ENCODE assay signal across 8 cellular contexts in the genomic region with DNA sequence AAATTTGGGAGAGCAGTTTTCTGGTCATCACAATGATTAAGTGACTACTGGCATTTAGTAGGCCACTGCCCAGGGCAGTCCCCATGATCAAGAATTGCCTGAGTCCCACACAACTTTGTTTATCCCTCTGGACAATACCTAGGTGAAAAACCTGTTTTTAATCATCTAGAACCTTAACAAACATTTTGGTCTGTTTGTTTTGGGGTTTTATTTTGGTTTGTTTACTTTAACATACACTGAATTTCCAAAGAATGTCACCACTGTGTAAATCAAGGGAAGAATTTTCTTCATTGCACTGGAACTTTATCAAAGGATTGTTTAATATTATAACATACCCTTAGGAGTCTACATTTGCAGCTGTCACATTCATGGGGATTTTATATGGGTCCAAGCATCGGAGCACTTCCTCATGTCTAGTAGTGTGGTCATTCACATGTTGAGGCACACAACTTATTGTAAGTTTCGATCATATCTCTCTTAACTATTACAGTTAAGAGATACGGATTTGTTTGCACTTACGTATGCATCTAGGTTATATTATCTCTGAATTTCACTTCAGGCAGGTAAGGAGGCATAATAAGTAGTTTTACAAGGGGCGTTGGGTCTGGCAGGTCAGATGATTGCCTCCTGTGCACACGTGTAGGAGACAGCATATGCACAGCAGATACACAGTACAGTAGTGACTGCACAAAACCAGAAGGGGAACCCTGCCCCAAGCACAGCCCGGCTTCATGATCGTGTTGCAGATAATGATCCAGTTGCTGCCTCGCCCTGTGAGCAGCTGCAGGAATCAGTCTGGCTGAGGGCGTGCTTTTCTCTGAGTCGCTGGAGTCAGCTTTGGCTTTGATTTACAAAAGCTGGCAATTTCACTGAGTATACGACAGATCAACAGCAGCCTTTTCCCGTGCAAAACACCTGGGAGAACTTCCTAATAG.
DNase-seq lines count a peak whose midpoint lies in the region; ATAC-seq and TF ChIP-seq lines count a peak whose summit lies in the region.

No MANE protein-coding gene starts in this region.

- ATAC-seq in left colon: peak; percentile 98
- no peak for ATAC-seq in GM21717 (IDR thresholded peaks at IDR 0.05; ENCODE audit: unreplicated experiment)

- intact Hi-C loops in left colon (cut with DNase I, micrococcal nuclease): no loop called here

- DNase-seq in DMS153 (lab: John Stamatoyannopoulos, UW) (peak; percentile 72), NCI-H2107 treated with DMSO at 0.1 percent for 48 hours (lab: John Stamatoyannopoulos, UW; ENCODE audit: unreplicated experiment) (peak; percentile 19), left colon (peak; percentile 53 to 59), GM20000 (ENCODE audit: low spot score) (no peak), mucosa of gallbladder (ENCODE audit: low spot score) (no peak), amniotic stem cell (lab: John Stamatoyannopoulos, UW) (no peak)
- peak; percentile 4 to 12 for DNase-seq in activated CD4-positive, alpha-beta T cell treated with anti-CD3 and anti-CD28 coated beads, Interleukin-2, amount 50 U/mL, for 4 hours

- no peak for TF ChIP-seq CTCF in GM20000 (IDR thresholded peaks at IDR 0.05; ENCODE audit: extremely low read depth, missing control alignments)

Comparison
In these comparisons a context has a peak if more than half of its experiments do, and no peak if none do; other contexts are left out.
1. DNase-seq: peak in DMS153 (single experiment), NCI-H2107 treated with DMSO at 0.1 percent for 48 hours (single experiment), activated CD4-positive, alpha-beta T cell treated with anti-CD3 and anti-CD28 coated beads, Interleukin-2, amount 50 U/mL, for 4 hours (2 of 2) and left colon (2 of 2); none in GM20000 (single experiment), mucosa of gallbladder (single experiment) and amniotic stem cell (single experiment).